In the genomic region with DNA sequence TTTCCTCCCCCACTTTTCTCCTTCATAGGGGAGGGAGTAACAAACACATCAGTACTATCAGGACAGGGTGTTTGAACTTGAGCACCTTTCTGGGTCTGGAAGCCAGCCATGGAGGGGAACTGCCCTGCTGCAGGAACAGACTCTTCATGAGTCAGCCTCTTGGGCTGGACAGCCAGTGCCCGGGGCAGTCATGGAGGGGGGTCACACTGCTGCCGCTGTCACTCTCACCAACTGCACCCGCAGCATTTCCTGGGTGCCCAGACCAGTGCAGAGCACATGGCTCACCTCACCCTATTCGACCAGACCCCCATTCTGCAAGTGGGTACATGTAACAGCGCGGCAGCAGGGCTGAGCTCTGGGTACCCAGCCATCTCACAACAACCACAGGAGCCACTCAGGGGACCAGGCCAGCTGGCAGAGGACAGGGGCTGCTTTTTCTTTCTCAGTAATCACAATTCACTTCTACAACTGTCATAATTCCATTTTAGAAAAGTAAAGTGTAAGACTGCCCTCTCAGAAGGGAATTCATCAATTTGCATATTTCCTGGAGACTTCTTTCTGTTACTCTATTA, we compare ENCODE assay signal across 24 cellular contexts.
DNase-seq lines count a peak whose midpoint lies in the region; FAIRE-seq and TF ChIP-seq lines count a peak whose summit lies in the region.
"Had no signal": no experiment of that assay in that cellular context is flagged by ENCODE, and none has a peak within 500 bp of the region (broad histone marks: within the 10 kb centered on the region; RNA-seq: fewer than 3 reads in every experiment).

No MANE protein-coding gene starts in this region.

- no peaks in the 10 kb centered on the region for H3K9me3 ChIP-seq in osteoblast (ENCODE audit: low read depth, low read length)
- H3K9me3 ChIP-seq: HAP-1 had no signal

- TF ChIP-seq CTCF in osteoblast (IDR thresholded peaks at IDR 0.05; ENCODE audit: extremely low read depth, low read depth, low read length) = no peak

- no peaks in the 10 kb centered on the region for H4K20me1 ChIP-seq in osteoblast (ENCODE audit: insufficient read depth, low read length)
- H4K20me1 ChIP-seq: BLaER1 had no signal

- peak; percentile 42 for FAIRE-seq in HTR-8/SVneo (lab: Jason Lieb, UNC)
- FAIRE-seq: GM12891, HepG2, K562 had no signal

- no peaks in the 10 kb centered on the region for H3K27me3 ChIP-seq in osteoblast (ENCODE audit: insufficient read depth, low read length)
- H3K27me3 ChIP-seq: BLaER1 had no signal

- H3K79me2 ChIP-seq in osteoblast (ENCODE audit: insufficient read depth, low read length) = no peaks in the 10 kb centered on the region

- no peak overlapping the region for H3K4me3 ChIP-seq in osteoblast (ENCODE audit: insufficient read depth, low read length)
- H3K4me3 ChIP-seq: BLaER1, GM23248, HAP-1, K562 had no signal

- H3K36me3 ChIP-seq in osteoblast (ENCODE audit: insufficient read depth, low read length) = no peaks in the 10 kb centered on the region
- H3K36me3 ChIP-seq: BLaER1, HAP-1 had no signal

- DNase-seq in Daoy (ENCODE audit: low read depth) (peak; percentile 51), HTR-8/SVneo (ENCODE audit: insufficient read length, low spot score) (no peak), astrocyte of the hippocampus (ENCODE audit: low read depth, low spot score) (peak; percentile 26), osteoblast (ENCODE audit: insufficient read length, low spot score, missing footprints) (peak; percentile 8), putamen (ENCODE audit: low spot score) (no peak), activated T-cell treated with anti-CD3 and anti-CD28 coated beads for 4 hours (no peak), NCI-H345 treated with DMSO at 0.1 percent for 48 hours (lab: John Stamatoyannopoulos, UW; ENCODE audit: unreplicated experiment) (no peak), hepatic stellate cell (ENCODE audit: low spot score) (no peak)
- DNase-seq: CD4-positive, alpha-beta T cell; COR-L47; DMS 273 treated with DMSO at 0.1 percent for 48 hours; DMS79 treated with DMSO at 0.1 percent for 48 hours; GM23248; NCI-H1105; NCI-H146; NCI-H2081; NCI-H2171; NCI-H345; NCI-H526 had no signal

- no peak overlapping the region for H2AFZ ChIP-seq in osteoblast (ENCODE audit: low read length)
- H2AFZ ChIP-seq: GM23248 had no signal

- no peak overlapping the region for H3K4me2 ChIP-seq in osteoblast (ENCODE audit: insufficient read depth, low read length)
- H3K4me2 ChIP-seq: BLaER1 had no signal

- H3K27ac ChIP-seq in osteoblast (ENCODE audit: low read depth, low read length) = no peak overlapping the region
- H3K27ac ChIP-seq: BLaER1, GM23248 had no signal

- H3K4me1 ChIP-seq in osteoblast (ENCODE audit: insufficient read depth, low read length) = no peaks in the 10 kb centered on the region
- H3K4me1 ChIP-seq: HAP-1 had no signal

Comparison
In these comparisons a context has a peak if more than half of its experiments do, and no peak if none do; other contexts are left out.
1. DNase-seq: peak in Daoy (single experiment), astrocyte of the hippocampus (single experiment) and osteoblast (single experiment); none in HTR-8/SVneo (single experiment), putamen (single experiment), activated T-cell treated with anti-CD3 and anti-CD28 coated beads for 4 hours (single experiment), NCI-H345 treated with DMSO at 0.1 percent for 48 hours (single experiment) and hepatic stellate cell (single experiment).